8 cellular contexts compared by ENCODE assay signal in the genomic region with DNA sequence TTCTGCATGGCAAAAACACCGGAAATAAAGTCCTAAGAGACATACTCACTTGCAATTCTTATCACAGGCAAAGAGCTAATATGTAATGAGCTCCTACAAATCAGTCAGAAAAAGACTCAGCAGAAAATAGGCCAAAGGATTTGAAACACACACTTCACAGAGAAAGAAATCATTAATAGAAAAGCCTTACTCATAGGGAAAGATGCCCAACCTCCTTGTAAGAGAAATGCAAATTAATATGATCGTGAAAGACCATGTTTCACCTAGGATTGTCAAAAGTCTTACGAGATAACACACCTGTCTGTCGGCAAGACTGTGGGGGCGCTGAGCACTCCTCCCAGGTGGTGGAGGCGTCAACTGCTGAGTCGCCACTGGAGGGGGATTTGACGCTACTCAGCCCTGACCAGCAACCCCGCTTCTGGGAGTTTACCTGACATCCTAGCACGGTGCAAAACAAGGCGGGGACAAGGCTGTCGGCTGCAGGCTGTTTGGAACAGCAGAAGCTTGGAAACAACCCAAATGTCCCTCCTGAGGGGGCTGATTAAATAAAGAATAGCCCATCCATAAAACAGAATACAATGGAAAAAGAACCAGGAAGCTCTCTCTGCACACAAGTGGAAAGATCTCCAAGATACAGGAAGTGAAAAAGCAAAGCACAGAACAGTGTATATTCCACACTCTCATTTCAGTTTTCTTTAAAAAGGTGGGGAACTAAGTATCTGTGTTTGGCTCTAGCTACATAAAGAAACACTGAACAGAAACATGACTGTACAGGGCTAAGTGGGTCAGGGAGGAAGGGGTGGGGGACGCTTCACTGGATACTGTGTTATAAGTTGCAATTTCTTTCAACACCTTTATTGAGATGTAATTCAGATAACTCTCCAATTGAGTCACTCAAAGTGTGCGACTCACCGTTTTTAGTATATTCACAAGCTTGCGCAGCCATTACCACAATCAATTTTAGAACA. TPM values are rescaled to one million over a fixed set of nuclear protein-coding genes. Genes with fewer than 3 reads are reported as not detected.
A peak's percentile ranks its signal among the peaks of the same experiment; 100 is the strongest.
DNase-seq lines count a peak whose midpoint lies in the region; ATAC-seq, FAIRE-seq and TF ChIP-seq lines count a peak whose summit lies in the region.

No MANE protein-coding gene starts in this region.

- H3K27ac ChIP-seq in endothelial cell of umbilical vein (ENCODE audit: insufficient read depth, low read depth, low read length): peak overlapping the region; percentile 33

- TF ChIP-seq POLR2A in endothelial cell of umbilical vein (IDR thresholded peaks at IDR 0.05; ENCODE audit: low read depth, low read length): no peak

- POLR2A ChIA-PET in activated B cell treated with CpG ODN at 0.5 μM for 24 hours (lab: Charles Lee) (interaction anchor here (0.6 to 2.9 kb wide), 15 partner anchors 9 to 1779 kb away, joined by 3 to 32 read pairs (median 5); partner anchors contain the start of genes CSNK1E, PICK1 and TMEM184B), endothelial cell of umbilical vein (lab: Charles Lee) (interaction anchor here (0.6 to 1.6 kb wide), 2 partner anchors 67 to 253 kb away, joined by 3 to 5 read pairs; no protein-coding TSS in a partner anchor)

- no peak overlapping the region for H3K4me3 ChIP-seq in endothelial cell of umbilical vein (replicated peaks in 1 of 3; ENCODE audit: insufficient read depth in 1 of 3, low read depth in 1 of 3, low read length in 3 of 3)

- peak; percentile 85 for DNase-seq in Caki2 (ENCODE audit: low read depth)
- DNase-seq in activated B cell treated with CpG ODN at 0.5 μM for 24 hours: peak; percentile 44
- peak; percentile 67 for DNase-seq in endothelial cell of umbilical vein (ENCODE audit: low read depth, low spot score)
- DNase-seq in neural crest cell (ENCODE audit: low read depth, low spot score): no peak
- DNase-seq in cerebellar nuclear complex (lab: John Stamatoyannopoulos, UW): no peak
- no peak for DNase-seq in NCI-H1694 (lab: John Stamatoyannopoulos, UW)

- peaks cover 90% of the 10 kb centered on the region for H3K79me2 ChIP-seq in endothelial cell of umbilical vein (ENCODE audit: control insufficient read depth, insufficient read depth, low read length)

- H3K9me3 Mint-ChIP-seq in activated B cell treated with CpG ODN at 0.5 μM for 24 hours: no peaks in the 10 kb centered on the region
- no peaks in the 10 kb centered on the region for H3K9me3 Mint-ChIP-seq in neural crest cell

- H3K4me1 Mint-ChIP-seq in activated B cell treated with CpG ODN at 0.5 μM for 24 hours: peaks cover 49% of the 10 kb centered on the region
- peaks cover 43% of the 10 kb centered on the region for H3K4me1 Mint-ChIP-seq in neural crest cell

- H2AFZ ChIP-seq in endothelial cell of umbilical vein (ENCODE audit: low read depth, low read length): no peak overlapping the region

- H3K9me3 ChIP-seq in endothelial cell of umbilical vein (replicated peaks; ENCODE audit: control insufficient read depth, insufficient read depth, low read length): no peaks in the 10 kb centered on the region

- intact Hi-C loops in activated B cell treated with CpG ODN at 0.5 μM for 24 hours (cut with micrococcal nuclease): loop anchor here (1.0 to 2.0 kb wide), 2 partner anchors 12 to 45 kb away; partner anchors contain the start of gene CSNK1E
- intact Hi-C loops in endothelial cell of umbilical vein (cut with micrococcal nuclease): loop anchor here (10.0 kb wide), 1 partner anchor 251 kb away; the partner anchor contains the start of gene PICK1

- H3K36me3 Mint-ChIP-seq in activated B cell treated with CpG ODN at 0.5 μM for 24 hours (ENCODE audit: low read depth) (peaks cover 33% of the 10 kb centered on the region), neural crest cell (ENCODE audit: low read depth) (peaks cover 8% of the 10 kb centered on the region)

- peak overlapping the region; percentile 45 for H3K4me2 ChIP-seq in endothelial cell of umbilical vein (ENCODE audit: insufficient read depth, low read length)

- peaks cover 3% of the 10 kb centered on the region for H4K20me1 ChIP-seq in endothelial cell of umbilical vein (replicated peaks; ENCODE audit: control insufficient read depth, extremely low read depth, insufficient read depth, low read length)

- H3K27ac Mint-ChIP-seq in activated B cell treated with CpG ODN at 0.5 μM for 24 hours (peak overlapping the region; percentile 88), neural crest cell (ENCODE audit: unreplicated experiment) (no peak overlapping the region)

- H3K27me3 ChIP-seq in endothelial cell of umbilical vein (ENCODE audit: control insufficient read depth in 2 of 2, insufficient read depth in 2 of 2, low read length in 2 of 2): no peaks in the 10 kb centered on the region

- H3K4me3 Mint-ChIP-seq in activated B cell treated with CpG ODN at 0.5 μM for 24 hours: peak overlapping the region; percentile 70
- H3K4me3 Mint-ChIP-seq in neural crest cell: peak overlapping the region; percentile 21

- FAIRE-seq in endothelial cell of umbilical vein (lab: Jason Lieb, UNC): peak; percentile 69

- no TSS peak for BruUV-seq in endothelial cell of umbilical vein (replicated peaks; lab: Mats Ljungman, UMichigan)

- no peak overlapping the region for H3K9ac ChIP-seq in endothelial cell of umbilical vein (replicated peaks; ENCODE audit: extremely low read depth, insufficient read depth, low read length)

- no peak for TF ChIP-seq CTCF in activated B cell treated with CpG ODN at 0.5 μM for 24 hours (IDR thresholded peaks at IDR 0.05)
- TF ChIP-seq CTCF in endothelial cell of umbilical vein (IDR thresholded peaks at IDR 0.05; ENCODE audit: extremely low read depth in 1 of 2, insufficient read depth in 1 of 2, low read depth in 1 of 2, low read length in 2 of 2): peak in 1 of 2 donors; percentile 3
- no peak for TF ChIP-seq CTCF in neural crest cell (conservative IDR thresholded peaks at IDR 0.05)

- H3K9me1 ChIP-seq in endothelial cell of umbilical vein (replicated peaks; ENCODE audit: control insufficient read depth, extremely low read depth, insufficient read depth, low read length): no peaks in the 10 kb centered on the region

- H3K36me3 ChIP-seq in endothelial cell of umbilical vein (ENCODE audit: control insufficient read depth in 2 of 2, extremely low read depth in 1 of 2, insufficient read depth in 2 of 2, low read length in 2 of 2): peaks cover 3 to 42% of the 10 kb centered on the region in 2 experiments

- peaks cover 14% of the 10 kb centered on the region for H3K4me1 ChIP-seq in endothelial cell of umbilical vein (ENCODE audit: control insufficient read depth, extremely low read depth, insufficient read depth, low read length)

- ATAC-seq in GM19452 (IDR thresholded peaks at IDR 0.05; ENCODE audit: unreplicated experiment) (peak; percentile 74), HG03469 (IDR thresholded peaks at IDR 0.05; ENCODE audit: unreplicated experiment) (peak; percentile 40), activated B cell treated with CpG ODN at 0.5 μM for 24 hours (ENCODE audit: low read depth) (peak; percentile 78)

- CTCF ChIA-PET in activated B cell treated with CpG ODN at 0.5 μM for 24 hours (lab: Charles Lee): interaction anchor here (0.6 to 1.6 kb wide), 4 partner anchors 10 to 266 kb away, joined by 3 to 5 read pairs (median 4); no protein-coding TSS in a partner anchor
- CTCF ChIA-PET in endothelial cell of umbilical vein (lab: Charles Lee): interaction anchor here (0.8 to 2.5 kb wide), 9 partner anchors 9 to 254 kb away, joined by 3 to 13 read pairs (median 3); no protein-coding TSS in a partner anchor

- dilution Hi-C loops in endothelial cell of umbilical vein (cut with MboI; ENCODE audit: extremely low pct_ligation_motif_present, low sequenced_read_pairs): no loop called here

- in situ Hi-C loops in Caki2 (cut with HindIII; ENCODE audit: low pct_unique_long_range_greater_than_20kb, low sequenced_read_pairs): no loop called here

- H3K27me3 Mint-ChIP-seq in activated B cell treated with CpG ODN at 0.5 μM for 24 hours (no peaks in the 10 kb centered on the region), neural crest cell (ENCODE audit: low read depth) (no peaks in the 10 kb centered on the region)

TF ChIP-seq in endothelial cell of umbilical vein, 7 proteins besides CTCF, POLR2A, EP300 and RAD21 (continues in another document):
- TF ChIP-seq, protein P1, sequence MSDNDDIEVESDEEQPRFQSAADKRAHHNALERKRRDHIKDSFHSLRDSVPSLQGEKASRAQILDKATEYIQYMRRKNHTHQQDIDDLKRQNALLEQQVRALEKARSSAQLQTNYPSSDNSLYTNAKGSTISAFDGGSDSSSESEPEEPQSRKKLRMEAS (IDR thresholded peaks at IDR 0.05; ENCODE audit: insufficient read depth, insufficient read length): no peak
- no peak for TF ChIP-seq POLR2AphosphoS5 (IDR thresholded peaks at IDR 0.05; ENCODE audit: insufficient read depth, low read depth, low read length)
- no peak for TF ChIP-seq FOS (IDR thresholded peaks at IDR 0.05; ENCODE audit: borderline replicate concordance, insufficient read depth, low read length)
- TF ChIP-seq JUN (IDR thresholded peaks at IDR 0.05; ENCODE audit: borderline replicate concordance, insufficient read depth, insufficient read length, low read depth): no peak

RNA-seq across cellular contexts. Expression of gene CSNK1E, which starts 11.5 kb away (rescaled TPM):
- total RNA-seq in Caki2 (2014; rRNA removed; shearing (Covaris generic); ENCODE audit: low replicate concordance): 62.6 and 62.7 TPM in 2 replicates
- total RNA-seq in activated B cell treated with CpG ODN at 0.5 μM for 24 hours: 80.6 and 85.2 TPM in 2 replicates
- 261 and 262 TPM in 2 replicates for total RNA-seq in endothelial cell of umbilical vein
- 259 and 277 TPM in 2 replicates for polyA plus RNA-seq in endothelial cell of umbilical vein
- 219 and 257 TPM in 2 replicates for polyA plus RNA-seq in endothelial cell of umbilical vein (2011; cell fraction: cytosol; rRNA removed)
- polyA plus RNA-seq in endothelial cell of umbilical vein (2011; cell fraction: nucleus; rRNA removed): 481 and 548 TPM in 2 replicates
- 120 and 135 TPM in 2 replicates for polyA plus RNA-seq in endothelial cell of umbilical vein (2012)
- 225 and 233 TPM in 2 replicates for polyA minus RNA-seq in endothelial cell of umbilical vein
- polyA minus RNA-seq in endothelial cell of umbilical vein (2011; cell fraction: cytosol; rRNA and poly(A)+ RNA removed): 116 TPM
- polyA minus RNA-seq in endothelial cell of umbilical vein (2011; cell fraction: nucleus; rRNA and poly(A)+ RNA removed): 119 and 139 TPM in 2 replicates
- 243 and 250 TPM in 2 replicates for total RNA-seq in neural crest cell

RNA-seq across cellular contexts. Expression of gene TMEM184B, which starts 33.0 kb away (rescaled TPM):
- total RNA-seq in Caki2 (2014; rRNA removed; shearing (Covaris generic); ENCODE audit: low replicate concordance): 31.2 and 46.9 TPM in 2 replicates
- total RNA-seq in activated B cell treated with CpG ODN at 0.5 μM for 24 hours: 17.4 and 24.0 TPM in 2 replicates
- total RNA-seq in endothelial cell of umbilical vein: 96.6 and 99.8 TPM in 2 replicates
- polyA plus RNA-seq in endothelial cell of umbilical vein: 72.5 and 88.8 TPM in 2 replicates
- polyA plus RNA-seq in endothelial cell of umbilical vein (2011; cell fraction: cytosol; rRNA removed): 51.8 and 64.2 TPM in 2 replicates
- polyA plus RNA-seq in endothelial cell of umbilical vein (2011; cell fraction: nucleus; rRNA removed): 67.8 and 78.0 TPM in 2 replicates
- 63.0 and 73.8 TPM in 2 replicates for polyA plus RNA-seq in endothelial cell of umbilical vein (2012)
- polyA minus RNA-seq in endothelial cell of umbilical vein: 54.4 and 68.6 TPM in 2 replicates
- 21.9 TPM for polyA minus RNA-seq in endothelial cell of umbilical vein (2011; cell fraction: cytosol; rRNA and poly(A)+ RNA removed)
- 30.2 and 34.5 TPM in 2 replicates for polyA minus RNA-seq in endothelial cell of umbilical vein (2011; cell fraction: nucleus; rRNA and poly(A)+ RNA removed)
- total RNA-seq in neural crest cell: 58.3 and 60.3 TPM in 2 replicates

Comparison
In these comparisons a context has a peak if more than half of its experiments do, and no peak if none do; other contexts are left out.
1. DNase-seq: peak in Caki2 (single experiment), activated B cell treated with CpG ODN at 0.5 μM for 24 hours (single experiment) and endothelial cell of umbilical vein (single experiment); none in neural crest cell (single experiment), cerebellar nuclear complex (0 of 2) and NCI-H1694 (single experiment).
2. Peak in every context shown above with its lines, with median percentiles within 50 percentile points of each other: ATAC-seq.